Comparison of ENCODE assay signal across 1 cellular context in genomic region chr13:34816118-34816517, GRCh38.
TF ChIP-seq lines count a peak whose summit lies in the region.

No MANE protein-coding gene starts in this region.

TF ChIP-seq in GM23338, 12 proteins besides CTCF, POLR2A, EP300 and RAD21 (continued from another document):
- TF ChIP-seq, protein P1, sequence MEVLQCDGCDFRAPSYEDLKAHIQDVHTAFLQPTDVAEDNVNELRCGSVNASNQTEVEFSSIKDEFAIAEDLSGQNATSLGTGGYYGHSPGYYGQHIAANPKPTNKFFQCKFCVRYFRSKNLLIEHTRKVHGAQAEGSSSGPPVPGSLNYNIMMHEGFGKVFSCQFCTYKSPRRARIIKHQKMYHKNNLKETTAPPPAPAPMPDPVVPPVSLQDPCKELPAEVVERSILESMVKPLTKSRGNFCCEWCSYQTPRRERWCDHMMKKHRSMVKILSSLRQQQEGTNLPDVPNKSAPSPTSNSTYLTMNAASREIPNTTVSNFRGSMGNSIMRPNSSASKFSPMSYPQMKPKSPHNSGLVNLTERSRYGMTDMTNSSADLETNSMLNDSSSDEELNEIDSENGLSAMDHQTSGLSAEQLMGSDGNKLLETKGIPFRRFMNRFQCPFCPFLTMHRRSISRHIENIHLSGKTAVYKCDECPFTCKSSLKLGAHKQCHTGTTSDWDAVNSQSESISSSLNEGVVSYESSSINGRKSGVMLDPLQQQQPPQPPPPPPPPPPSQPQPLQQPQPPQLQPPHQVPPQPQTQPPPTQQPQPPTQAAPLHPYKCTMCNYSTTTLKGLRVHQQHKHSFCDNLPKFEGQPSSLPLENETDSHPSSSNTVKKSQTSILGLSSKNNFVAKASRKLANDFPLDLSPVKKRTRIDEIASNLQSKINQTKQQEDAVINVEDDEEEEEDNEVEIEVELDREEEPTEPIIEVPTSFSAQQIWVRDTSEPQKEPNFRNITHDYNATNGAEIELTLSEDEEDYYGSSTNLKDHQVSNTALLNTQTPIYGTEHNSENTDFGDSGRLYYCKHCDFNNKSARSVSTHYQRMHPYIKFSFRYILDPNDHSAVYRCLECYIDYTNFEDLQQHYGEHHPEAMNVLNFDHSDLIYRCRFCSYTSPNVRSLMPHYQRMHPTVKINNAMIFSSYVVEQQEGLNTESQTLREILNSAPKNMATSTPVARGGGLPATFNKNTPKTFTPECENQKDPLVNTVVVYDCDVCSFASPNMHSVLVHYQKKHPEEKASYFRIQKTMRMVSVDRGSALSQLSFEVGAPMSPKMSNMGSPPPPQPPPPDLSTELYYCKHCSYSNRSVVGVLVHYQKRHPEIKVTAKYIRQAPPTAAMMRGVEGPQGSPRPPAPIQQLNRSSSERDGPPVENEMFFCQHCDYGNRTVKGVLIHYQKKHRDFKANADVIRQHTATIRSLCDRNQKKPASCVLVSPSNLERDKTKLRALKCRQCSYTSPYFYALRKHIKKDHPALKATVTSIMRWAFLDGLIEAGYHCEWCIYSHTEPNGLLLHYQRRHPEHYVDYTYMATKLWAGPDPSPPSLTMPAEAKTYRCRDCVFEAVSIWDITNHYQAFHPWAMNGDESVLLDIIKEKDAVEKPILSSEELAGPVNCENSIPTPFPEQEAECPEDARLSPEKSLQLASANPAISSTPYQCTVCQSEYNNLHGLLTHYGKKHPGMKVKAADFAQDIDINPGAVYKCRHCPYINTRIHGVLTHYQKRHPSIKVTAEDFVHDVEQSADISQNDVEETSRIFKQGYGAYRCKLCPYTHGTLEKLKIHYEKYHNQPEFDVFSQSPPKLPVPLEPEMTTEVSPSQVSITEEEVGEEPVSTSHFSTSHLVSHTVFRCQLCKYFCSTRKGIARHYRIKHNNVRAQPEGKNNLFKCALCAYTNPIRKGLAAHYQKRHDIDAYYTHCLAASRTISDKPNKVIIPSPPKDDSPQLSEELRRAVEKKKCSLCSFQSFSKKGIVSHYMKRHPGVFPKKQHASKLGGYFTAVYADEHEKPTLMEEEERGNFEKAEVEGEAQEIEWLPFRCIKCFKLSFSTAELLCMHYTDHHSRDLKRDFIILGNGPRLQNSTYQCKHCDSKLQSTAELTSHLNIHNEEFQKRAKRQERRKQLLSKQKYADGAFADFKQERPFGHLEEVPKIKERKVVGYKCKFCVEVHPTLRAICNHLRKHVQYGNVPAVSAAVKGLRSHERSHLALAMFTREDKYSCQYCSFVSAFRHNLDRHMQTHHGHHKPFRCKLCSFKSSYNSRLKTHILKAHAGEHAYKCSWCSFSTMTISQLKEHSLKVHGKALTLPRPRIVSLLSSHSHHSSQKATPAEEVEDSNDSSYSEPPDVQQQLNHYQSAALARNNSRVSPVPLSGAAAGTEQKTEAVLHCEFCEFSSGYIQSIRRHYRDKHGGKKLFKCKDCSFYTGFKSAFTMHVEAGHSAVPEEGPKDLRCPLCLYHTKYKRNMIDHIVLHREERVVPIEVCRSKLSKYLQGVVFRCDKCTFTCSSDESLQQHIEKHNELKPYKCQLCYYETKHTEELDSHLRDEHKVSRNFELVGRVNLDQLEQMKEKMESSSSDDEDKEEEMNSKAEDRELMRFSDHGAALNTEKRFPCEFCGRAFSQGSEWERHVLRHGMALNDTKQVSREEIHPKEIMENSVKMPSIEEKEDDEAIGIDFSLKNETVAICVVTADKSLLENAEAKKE (CRISPR knock-in tag; IDR thresholded peaks at IDR 0.05) = peak; percentile 58; the same call in 1 of the 2 replicates
- no peak for TF ChIP-seq ZNF331 (CRISPR knock-in tag; IDR thresholded peaks at IDR 0.05; ENCODE audit: low read depth)
